ENCODE assay signal across 24 cellular contexts in the genomic region with DNA sequence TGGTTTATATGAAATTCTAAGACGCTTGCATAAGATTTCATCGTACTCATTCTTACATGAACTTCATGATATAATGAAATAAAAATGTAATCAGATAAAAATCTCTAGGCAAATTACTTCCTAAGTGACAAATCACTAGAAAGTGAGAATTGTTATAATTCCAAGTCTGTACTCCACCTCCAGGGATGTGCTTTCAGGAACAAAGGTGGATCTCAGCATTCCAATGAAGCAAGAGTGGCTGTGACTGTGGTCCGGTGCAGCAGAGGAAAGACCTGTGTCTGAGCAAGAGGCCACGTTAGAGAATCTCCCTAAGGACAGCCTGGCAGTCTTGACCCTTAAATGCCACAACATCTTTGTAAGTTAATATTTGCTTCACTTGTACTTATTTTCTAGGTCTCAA.
"Had no signal": no experiment of that assay in that cellular context is flagged by ENCODE, and none has a peak within 500 bp of the region (broad histone marks: within the 10 kb centered on the region; RNA-seq: fewer than 3 reads in every experiment).

No MANE protein-coding gene starts in this region.

- H3K4me3 ChIP-seq: cardiac muscle cell, lower lobe of right lung, neural progenitor cell, pancreas, skin epidermis, stomach, suprapubic skin, transverse colon, uterus had no signal

- H3K27ac ChIP-seq: cardiac muscle cell, lower lobe of right lung, neural progenitor cell, pancreas, skin epidermis, stomach, suprapubic skin, transverse colon, uterus had no signal

- FAIRE-seq: pancreas had no signal

- H3K9ac ChIP-seq: neural progenitor cell had no signal

- H2AFZ ChIP-seq: neural progenitor cell had no signal

- H3K27me3 ChIP-seq: cardiac muscle cell, neural progenitor cell, pancreas, stomach, transverse colon, uterus had no signal

- H3K36me3 ChIP-seq: cardiac muscle cell, lower lobe of right lung, neural progenitor cell, pancreas, stomach, suprapubic skin, transverse colon, uterus had no signal

- H3K4me2 ChIP-seq: neural progenitor cell had no signal

- H3K4me1 ChIP-seq: lower lobe of right lung had no signal

- DNase-seq: activated B cell treated with CpG ODN at 0.5 μM for 24 hours; activated CD4-positive, alpha-beta T cell treated with anti-CD3 and anti-CD28 coated beads for 36 hours; activated CD4-positive, alpha-beta T cell treated with anti-CD3 and anti-CD28 coated beads, Interleukin-2, amount 50 U/mL, for 4 hours; activated CD8-positive, alpha-beta memory T cell treated with anti-CD3 and anti-CD28 coated beads for 24 hours; activated CD8-positive, alpha-beta memory T cell treated with anti-CD3 and anti-CD28 coated beads, Interleukin-2, amount 50 U/mL, for 4 hours; activated naive CD4-positive, alpha-beta T cell treated with Interleukin-2 at 50 U/mL for 16 hours; activated naive CD8-positive, alpha-beta T cell treated with anti-CD3 and anti-CD28 coated beads, Interleukin-2, amount 10 ng/mL, durations not matched to agents 7 days and 5 days; activated T-cell treated with anti-CD3 and anti-CD28 coated beads, Interleukin-2, amount 50 U/mL, for 4 hours; dermis blood vessel endothelial cell; effector CD8-positive, alpha-beta T cell; foreskin melanocyte; lower lobe of right lung; naive thymus-derived CD8-positive, alpha-beta T cell; pancreas; right cardiac atrium; stimulated activated CD4-positive, alpha-beta T cell treated with anti-CD3 and anti-CD28 coated beads, Interleukin-1b, Interleukin-23, amount 100 ng/mL, for 48 hours; stomach; T1000; transverse colon; uterus had no signal

- H3K9me3 ChIP-seq: lower lobe of right lung, pancreas, stomach, suprapubic skin, transverse colon, uterus had no signal
